26 cellular contexts compared by ENCODE assay signal in the genomic region with DNA sequence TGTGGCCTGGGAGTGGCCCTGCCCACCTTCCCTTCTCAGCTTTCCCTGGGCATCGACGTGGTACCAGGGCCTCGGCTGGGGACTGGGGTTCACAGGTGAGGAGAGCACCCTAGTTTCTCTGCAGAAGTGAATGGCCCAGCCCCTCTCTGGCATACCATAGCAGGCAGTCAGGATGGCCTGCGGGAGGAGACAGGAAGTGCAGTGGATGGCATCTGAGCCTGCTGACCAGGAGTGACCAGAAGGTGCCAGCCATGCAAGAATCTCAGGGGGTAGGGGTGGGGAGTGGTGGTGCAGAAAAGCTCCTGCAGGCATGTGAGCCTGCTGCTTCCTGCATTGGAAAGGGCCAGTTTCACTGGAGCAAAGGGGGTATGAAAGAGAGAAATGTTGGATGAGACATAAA.
A peak's percentile ranks its signal among the peaks of the same experiment; 100 is the strongest.
DNase-seq lines count a peak whose midpoint lies in the region; TF ChIP-seq lines count a peak whose summit lies in the region.
"Had no signal": no experiment of that assay in that cellular context is flagged by ENCODE, and none has a peak within 500 bp of the region (broad histone marks: within the 10 kb centered on the region; RNA-seq: fewer than 3 reads in every experiment).

No MANE protein-coding gene starts in this region.

- no peak overlapping the region for H3K4me3 ChIP-seq in breast epithelium
- H3K4me3 ChIP-seq in coronary artery, result no peak overlapping the region
- no peak overlapping the region for H3K4me3 ChIP-seq in suprapubic skin
- H3K4me3 ChIP-seq: SJCRH30 had no signal

- peaks cover 5% of the 10 kb centered on the region for H3K4me1 Mint-ChIP-seq in MCF 10A (ENCODE audit: insufficient read depth, unreplicated experiment)
- H3K4me1 Mint-ChIP-seq: CD8-positive, alpha-beta memory T cell had no signal

- no peaks in the 10 kb centered on the region for H3K27me3 Mint-ChIP-seq in MCF 10A (ENCODE audit: insufficient read depth, unreplicated experiment)
- H3K27me3 Mint-ChIP-seq: IgD-negative memory B cell had no signal

- H3K36me3 ChIP-seq in breast epithelium (no peaks in the 10 kb centered on the region), suprapubic skin (no peaks in the 10 kb centered on the region)
- H3K36me3 ChIP-seq: BE2C, SJCRH30 had no signal

- WGBS in suprapubic skin, result 91% methylated on average over 4 of the region's 4 CpGs

- no peaks in the 10 kb centered on the region for H3K9me3 Mint-ChIP-seq in MCF 10A (ENCODE audit: unreplicated experiment)

- TF ChIP-seq POLR2A in breast epithelium (IDR thresholded peaks at IDR 0.05) (no peak), suprapubic skin (IDR thresholded peaks at IDR 0.05) (no peak)

- no peaks in the 10 kb centered on the region for H3K9me3 ChIP-seq in breast epithelium
- H3K9me3 ChIP-seq in suprapubic skin, result no peaks in the 10 kb centered on the region
- H3K9me3 ChIP-seq: BE2C, SJCRH30 had no signal

- H3K27me3 ChIP-seq in breast epithelium (no peaks in the 10 kb centered on the region), suprapubic skin (peaks cover 3% of the 10 kb centered on the region)
- H3K27me3 ChIP-seq: BE2C, SJCRH30 had no signal

- no peak for TF ChIP-seq EP300 in suprapubic skin (IDR thresholded peaks at IDR 0.05)

- H3K27ac Mint-ChIP-seq in MCF 10A (ENCODE audit: low read depth, unreplicated experiment), result no peak overlapping the region
- H3K27ac Mint-ChIP-seq: IgD-negative memory B cell had no signal

- no TSS peak for BruUV-seq in MCF 10A (replicated peaks; lab: Mats Ljungman, UMichigan)

- DNase-seq in breast epithelium (ENCODE audit: low spot score in 2 of 2) (no peak), MCF 10A (ENCODE audit: unreplicated experiment) (no peak), M059J (ENCODE audit: low read depth) (peak; percentile 63), coronary artery (ENCODE audit: low spot score) (no peak), suprapubic skin (ENCODE audit: low spot score in 2 of 2) (no peak), NCI-H1436 (lab: John Stamatoyannopoulos, UW) (no peak), GM10248 (ENCODE audit: extremely low spot score) (no peak)
- DNase-seq: 8988T; ACHN; BE2C; CD8-positive, alpha-beta memory T cell; DMS 273 treated with DMSO at 0.1 percent for 48 hours; DMS79; EL; GDM1; MV-4-11; NCI-H1105; NCI-H146; NCI-H1930; NCI-H2107; NCI-H524; NCI-H748 treated with DMSO at 0.1 percent for 48 hours; SJCRH30 had no signal

- POLR2A ChIA-PET in MCF 10A (lab: Yijun Ruan, JAX), result no interaction called here
- POLR2A ChIA-PET in GM10248 (lab: Yijun Ruan, JAX), result no interaction called here

- H3K4me1 ChIP-seq in breast epithelium (no peaks in the 10 kb centered on the region), suprapubic skin (peaks cover 22% of the 10 kb centered on the region)
- H3K4me1 ChIP-seq: SJCRH30 had no signal

- no peaks in the 10 kb centered on the region for H3K36me3 Mint-ChIP-seq in MCF 10A (ENCODE audit: insufficient read depth, unreplicated experiment)
- H3K36me3 Mint-ChIP-seq: CD14-positive monocyte; CD8-positive, alpha-beta memory T cell; IgD-negative memory B cell had no signal

- H3K4me3 Mint-ChIP-seq in MCF 10A (ENCODE audit: unreplicated experiment), result no peak overlapping the region
- H3K4me3 Mint-ChIP-seq: CD14-positive monocyte; CD8-positive, alpha-beta memory T cell; IgD-negative memory B cell had no signal

- intact Hi-C loops in breast epithelium (cut with DNase I; ENCODE audit: low total_unique reads), result no loop called here
- intact Hi-C loops in MCF 10A (cut with micrococcal nuclease), result no loop called here

- TF ChIP-seq CTCF in breast epithelium (IDR thresholded peaks at IDR 0.05), result no peak
- no peak for TF ChIP-seq CTCF in MCF 10A (IDR thresholded peaks at IDR 0.05; ENCODE audit: unreplicated experiment)
- no peak for TF ChIP-seq CTCF in coronary artery (IDR thresholded peaks at IDR 0.05)
- no peak for TF ChIP-seq CTCF in suprapubic skin (IDR thresholded peaks at IDR 0.05)
- no peak for TF ChIP-seq CTCF in GM10248 (IDR thresholded peaks at IDR 0.05; ENCODE audit: control extremely low read depth, extremely low read depth, low read depth, missing control alignments)

- H3K27ac ChIP-seq in breast epithelium (peak overlapping the region; percentile 42 to 68), coronary artery (peak overlapping the region; percentile 68 to 69), suprapubic skin (peak overlapping the region; percentile 59)
- H3K27ac ChIP-seq: KMS-11, SJCRH30 had no signal

- CTCF ChIA-PET in MCF 10A (lab: Yijun Ruan, JAX), result no interaction called here
- CTCF ChIA-PET in GM10248 (lab: Yijun Ruan, JAX), result no interaction called here
